ENCODE assay signal across 13 cellular contexts in genomic region chr15:49238342-49238741, GRCh38.
A peak's percentile ranks its signal among the peaks of the same experiment; 100 is the strongest.
DNase-seq lines count a peak whose midpoint lies in the region; ATAC-seq and TF ChIP-seq lines count a peak whose summit lies in the region.
"Had no signal": no experiment of that assay in that cellular context is flagged by ENCODE, and none has a peak within 500 bp of the region (broad histone marks: within the 10 kb centered on the region; RNA-seq: fewer than 3 reads in every experiment).

No MANE protein-coding gene starts in this region.

- H3K27ac ChIP-seq in H9 (ENCODE audit: insufficient read length, low read depth, low read length) (no peak overlapping the region), heart right ventricle (no peak overlapping the region), stomach smooth muscle (ENCODE audit: low read length) (peak overlapping the region; percentile 26), Peyer's patch (peak overlapping the region in 1 of 4 donors; percentile 25)
- H3K27ac ChIP-seq: dorsolateral prefrontal cortex had no signal

- peak overlapping the region; percentile 17 to 38 (median 23); a peak in 3 of 7 replicates for H3K27ac Mint-ChIP-seq in H9
- H3K27ac Mint-ChIP-seq: activated naive CD8-positive, alpha-beta T cell had no signal

- H3K4me1 Mint-ChIP-seq in H9, result peaks cover 22 to 31% of the 10 kb centered on the region in 2 experiments

- no peak overlapping the region for H3K56ac ChIP-seq in H9 (ENCODE audit: insufficient read length, low read depth, low read length)

- peaks cover 2 to 4% of the 10 kb centered on the region in 2 experiments; a peak in 3 of 5 replicates for H3K9me3 Mint-ChIP-seq in H9

- no peaks in the 10 kb centered on the region for H3K23me2 ChIP-seq in H9 (ENCODE audit: insufficient read length, low read depth, low read length, poor library complexity, severe bottlenecking)

- no peak overlapping the region for H4K91ac ChIP-seq in H9 (ENCODE audit: insufficient read length, low read depth, low read length)

- H3K23ac ChIP-seq in H9 (ENCODE audit: insufficient read length, low read depth, low read length), result no peak overlapping the region

- H3K9ac ChIP-seq in H9 (ENCODE audit: extremely low read depth, insufficient read length, low read length) (no peak overlapping the region), adipocyte (ENCODE audit: low read length) (peak overlapping the region; percentile 70), stomach smooth muscle (ENCODE audit: low read length in 2 of 2) (no peak overlapping the region)

- H3K36me3 Mint-ChIP-seq in H9 (ENCODE audit: insufficient read depth in 1 of 3, low read depth in 3 of 3), result peaks cover 8 to 12% (median 11%) of the 10 kb centered on the region in 3 experiments

- H3K36me3 ChIP-seq in adipocyte (ENCODE audit: control insufficient read depth, insufficient read depth, low read length, severe bottlenecking) (peaks cover 6% of the 10 kb centered on the region), heart right ventricle (peaks cover 0 to 43% (median 0%) of the 10 kb centered on the region in 9 donors), stomach smooth muscle (ENCODE audit: control insufficient read depth in 2 of 2, insufficient read depth in 2 of 2, low read length in 2 of 2) (no peaks in the 10 kb centered on the region), Peyer's patch (no peaks in the 10 kb centered on the region)

- H2BK5ac ChIP-seq in H9 (ENCODE audit: insufficient read length, low read length), result no peak overlapping the region

- H2BK20ac ChIP-seq in H9 (ENCODE audit: low read depth, low read length, poor library complexity, severe bottlenecking), result no peak overlapping the region

- no peak overlapping the region for H2AFZ ChIP-seq in H9 (ENCODE audit: low read length)

- H3K9me3 ChIP-seq in H9 (ENCODE audit: control insufficient read depth, low read depth, low read length) (no peaks in the 10 kb centered on the region), adipocyte (ENCODE audit: control insufficient read depth, low read length) (no peaks in the 10 kb centered on the region), heart right ventricle (no peaks in the 10 kb centered on the region), stomach smooth muscle (ENCODE audit: control insufficient read depth in 2 of 2, low read length in 2 of 2) (no peaks in the 10 kb centered on the region), Peyer's patch (no peaks in the 10 kb centered on the region)
- H3K9me3 ChIP-seq: Caco-2 had no signal

- H4K8ac ChIP-seq in H9 (replicated peaks; ENCODE audit: insufficient read length, low read depth, low read length), result no peak overlapping the region

- H3K27me3 ChIP-seq in H9 (ENCODE audit: insufficient read depth, low read length) (no peaks in the 10 kb centered on the region), adipocyte (replicated peaks; ENCODE audit: control insufficient read depth, insufficient read depth, low read length) (no peaks in the 10 kb centered on the region), heart right ventricle (no peaks in the 10 kb centered on the region), stomach smooth muscle (ENCODE audit: control insufficient read depth in 1 of 2, insufficient read depth in 2 of 2, low read length in 2 of 2) (no peaks in the 10 kb centered on the region), Peyer's patch (no peaks in the 10 kb centered on the region)
- H3K27me3 ChIP-seq: dorsolateral prefrontal cortex had no signal

- ATAC-seq in heart right ventricle (peak in 7 of 8 donors; percentile 28 to 85 (median 77)), GM19324 (IDR thresholded peaks at IDR 0.05; ENCODE audit: low FRiP score, unreplicated experiment) (no peak)

- no peak overlapping the region for H3K14ac ChIP-seq in H9 (ENCODE audit: insufficient read depth, low read length)

- H3K4me3 ChIP-seq in adipocyte (ENCODE audit: low read length), result peak overlapping the region; percentile 42
- no peak overlapping the region for H3K4me3 ChIP-seq in heart right ventricle
- H3K4me3 ChIP-seq in stomach smooth muscle (ENCODE audit: low read length in 2 of 2), result no peak overlapping the region
- H3K4me3 ChIP-seq in Peyer's patch, result no peak overlapping the region
- H3K4me3 ChIP-seq: dorsolateral prefrontal cortex, lung had no signal

- no peak overlapping the region for H3K4ac ChIP-seq in H9 (ENCODE audit: low read depth, low read length)

- no peak overlapping the region for H2BK15ac ChIP-seq in H9 (ENCODE audit: low read depth, low read length)

- no peak overlapping the region for H3T11ph ChIP-seq in H9 (ENCODE audit: low read length)

- H3K4me2 ChIP-seq in H9 (ENCODE audit: insufficient read depth, insufficient read length, low read length), result no peak overlapping the region

- H4K20me1 ChIP-seq in H9 (ENCODE audit: control insufficient read depth, insufficient read depth, insufficient read length), result no peaks in the 10 kb centered on the region

- H3K18ac ChIP-seq in H9 (ENCODE audit: insufficient read length, low read depth, low read length), result no peak overlapping the region

- no peak overlapping the region for H2BK12ac ChIP-seq in H9 (ENCODE audit: insufficient read length, low read depth, low read length)

- no peak for TF ChIP-seq CTCF in H9 (conservative IDR thresholded peaks at IDR 0.05)
- TF ChIP-seq CTCF in heart right ventricle (IDR thresholded peaks at IDR 0.05), result no peak
- TF ChIP-seq CTCF in GM20000 (IDR thresholded peaks at IDR 0.05; ENCODE audit: extremely low read depth, missing control alignments), result no peak
- no peak for TF ChIP-seq CTCF in Peyer's patch (IDR thresholded peaks at IDR 0.05)

- no CpG with 5 or more reads among the region's 2 CpGs for WGBS in H9 (ENCODE audit: extremely low coverage, insufficient read length, low lambda C conversion rate)
- 25 to 32% methylated on average over 2 of the region's 2 CpGs for WGBS in heart right ventricle, 2 donors

- TF ChIP-seq POLR2A in Peyer's patch (IDR thresholded peaks at IDR 0.05), result no peak

- no peaks in the 10 kb centered on the region for H3K79me2 ChIP-seq in H9 (ENCODE audit: insufficient read depth, low read length)

- DNase-seq in H9 (no peak), adipocyte (ENCODE audit: low read depth) (peak; percentile 97), heart right ventricle (peak in 1 of 2 donors; percentile 16), DMS79 treated with DMSO at 0.1 percent for 48 hours (lab: John Stamatoyannopoulos, UW) (no peak), GM20000 (ENCODE audit: low spot score) (no peak), Peyer's patch (no peak)
- DNase-seq: Caco-2; dorsolateral prefrontal cortex; stimulated activated naive CD4-positive, alpha-beta T cell had no signal

- H2BK120ac ChIP-seq in H9 (ENCODE audit: low read depth, low read length, poor library complexity, severe bottlenecking), result no peak overlapping the region

- no peak overlapping the region for H3K4me3 Mint-ChIP-seq in H9
- H3K4me3 Mint-ChIP-seq: activated naive CD8-positive, alpha-beta T cell had no signal

- no peak overlapping the region for H2AK5ac ChIP-seq in H9 (ENCODE audit: insufficient read length, low read length)

- no peak overlapping the region for H4K5ac ChIP-seq in H9 (ENCODE audit: insufficient read length, low read depth, low read length)

- no peaks in the 10 kb centered on the region for H3K79me1 ChIP-seq in H9 (ENCODE audit: insufficient read depth, low read depth, low read length, poor library complexity, severe bottlenecking)

- no peaks in the 10 kb centered on the region for H3K27me3 Mint-ChIP-seq in H9 (ENCODE audit: low read depth)
- H3K27me3 Mint-ChIP-seq: activated naive CD8-positive, alpha-beta T cell had no signal

- H3K4me1 ChIP-seq in H9 (ENCODE audit: insufficient read depth, low read length) (no peaks in the 10 kb centered on the region), adipocyte (ENCODE audit: control insufficient read depth, insufficient read depth, low read length) (peaks cover 54% of the 10 kb centered on the region), heart right ventricle (peaks cover 0 to 50% (median 21%) of the 10 kb centered on the region in 9 donors), stomach smooth muscle (ENCODE audit: control insufficient read depth, insufficient read depth, low read length) (peaks cover 6% of the 10 kb centered on the region), Peyer's patch (no peaks in the 10 kb centered on the region)
- H3K4me1 ChIP-seq: Caco-2 had no signal

- intact Hi-C loops in heart right ventricle (cut with DNase I), result loop anchor here in 9 of 10 donors (1.0 to 10.0 kb wide), 10 partner anchors 176 to 906 kb away; partner anchors contain the start of genes DTWD1 (in 2 of the 9), FAM227B (in 2 of the 9) and FGF7 (in 1 of the 9)
